8 cellular contexts compared by ENCODE assay signal in genomic region chr11:9838961-9839360, GRCh38.
DNase-seq lines count a peak whose midpoint lies in the region; ATAC-seq and TF ChIP-seq lines count a peak whose summit lies in the region.

No MANE protein-coding gene starts in this region.

- H3K9me3 Mint-ChIP-seq in activated naive CD4-positive, alpha-beta T cell treated with anti-CD3 and anti-CD28 coated beads, Interleukin-2, amount 50 U/mL, for 72 hours, result peaks cover 4 to 8% of the 10 kb centered on the region in 2 donors
- peaks cover 0 to 4% of the 10 kb centered on the region in 2 donors for H3K9me3 Mint-ChIP-seq in stimulated activated naive CD8-positive, alpha-beta T cell treated with anti-CD3 and anti-CD28 coated beads, Interleukin-15, amount 100 ng/mL, for 72 hours

- peaks cover 47% of the 10 kb centered on the region for H3K4me1 Mint-ChIP-seq in stimulated activated naive CD8-positive, alpha-beta T cell treated with anti-CD3 and anti-CD28 coated beads, Interleukin-15, amount 100 ng/mL, for 72 hours

- peak overlapping the region; percentile 33 to 57 for H3K27ac Mint-ChIP-seq in activated naive CD4-positive, alpha-beta T cell treated with anti-CD3 and anti-CD28 coated beads, Interleukin-2, amount 50 U/mL, for 72 hours
- peak overlapping the region in 1 of 2 donors; percentile 95 for H3K27ac Mint-ChIP-seq in stimulated activated naive CD8-positive, alpha-beta T cell treated with anti-CD3 and anti-CD28 coated beads, Interleukin-15, amount 100 ng/mL, for 72 hours

- H3K4me3 ChIP-seq in uterus, result no peak overlapping the region

- intact Hi-C loops in uterus (cut with DNase I; ENCODE audit: low total_unique reads), result no loop called here

- H3K27me3 Mint-ChIP-seq in stimulated activated naive CD8-positive, alpha-beta T cell treated with anti-CD3 and anti-CD28 coated beads, Interleukin-15, amount 100 ng/mL, for 72 hours, result no peaks in the 10 kb centered on the region

- H3K4me3 Mint-ChIP-seq in stimulated activated naive CD8-positive, alpha-beta T cell treated with anti-CD3 and anti-CD28 coated beads, Interleukin-15, amount 100 ng/mL, for 72 hours, result peak overlapping the region; percentile 31 to 47

- H3K36me3 ChIP-seq in uterus, result no peaks in the 10 kb centered on the region

- no peak for TF ChIP-seq POLR2A in uterus (IDR thresholded peaks at IDR 0.05)

- H3K4me1 ChIP-seq in uterus, result no peaks in the 10 kb centered on the region

- no peaks in the 10 kb centered on the region for H3K9me3 ChIP-seq in uterus

- peak overlapping the region; percentile 93 for H3K27ac ChIP-seq in VCaP
- H3K27ac ChIP-seq in uterus, result peak overlapping the region in 1 of 2 donors; percentile 8

- ATAC-seq in activated naive CD4-positive, alpha-beta T cell treated with anti-CD3 and anti-CD28 coated beads, Interleukin-2, amount 50 U/mL, for 72 hours, result peak in 1 of 2 donors; percentile 22
- peak; percentile 70 for ATAC-seq in HG03039 (IDR thresholded peaks at IDR 0.05; ENCODE audit: unreplicated experiment)
- peak; percentile 8 for ATAC-seq in stimulated activated naive CD8-positive, alpha-beta T cell treated with anti-CD3 and anti-CD28 coated beads, Interleukin-15, amount 100 ng/mL, for 72 hours

- no peaks in the 10 kb centered on the region for H3K27me3 ChIP-seq in uterus

- peaks cover 7 to 24% of the 10 kb centered on the region in 2 donors for H3K36me3 Mint-ChIP-seq in activated naive CD4-positive, alpha-beta T cell treated with anti-CD3 and anti-CD28 coated beads, Interleukin-2, amount 50 U/mL, for 72 hours

- no peak for TF ChIP-seq CTCF in VCaP (conservative IDR thresholded peaks at IDR 0.05)
- TF ChIP-seq CTCF in uterus (IDR thresholded peaks at IDR 0.05), result no peak

- DNase-seq in activated naive CD4-positive, alpha-beta T cell treated with anti-CD3 and anti-CD28 coated beads, Interleukin-2, amount 50 U/mL, for 72 hours (ENCODE audit: low spot score in 2 of 2), result no peak
- DNase-seq in activated naive CD4-positive, alpha-beta T cell (lab: John Stamatoyannopoulos, UW), result no peak
- no peak for DNase-seq in stimulated activated naive CD8-positive, alpha-beta T cell treated with anti-CD3 and anti-CD28 coated beads, Interleukin-15, amount 100 ng/mL, for 72 hours
- no peak for DNase-seq in NCI-H1092 (lab: John Stamatoyannopoulos, UW)
- no peak for DNase-seq in uterus
- DNase-seq in pons (ENCODE audit: low spot score), result no peak
